Comparison of ENCODE assay signal across 9 cellular contexts in the genomic region with DNA sequence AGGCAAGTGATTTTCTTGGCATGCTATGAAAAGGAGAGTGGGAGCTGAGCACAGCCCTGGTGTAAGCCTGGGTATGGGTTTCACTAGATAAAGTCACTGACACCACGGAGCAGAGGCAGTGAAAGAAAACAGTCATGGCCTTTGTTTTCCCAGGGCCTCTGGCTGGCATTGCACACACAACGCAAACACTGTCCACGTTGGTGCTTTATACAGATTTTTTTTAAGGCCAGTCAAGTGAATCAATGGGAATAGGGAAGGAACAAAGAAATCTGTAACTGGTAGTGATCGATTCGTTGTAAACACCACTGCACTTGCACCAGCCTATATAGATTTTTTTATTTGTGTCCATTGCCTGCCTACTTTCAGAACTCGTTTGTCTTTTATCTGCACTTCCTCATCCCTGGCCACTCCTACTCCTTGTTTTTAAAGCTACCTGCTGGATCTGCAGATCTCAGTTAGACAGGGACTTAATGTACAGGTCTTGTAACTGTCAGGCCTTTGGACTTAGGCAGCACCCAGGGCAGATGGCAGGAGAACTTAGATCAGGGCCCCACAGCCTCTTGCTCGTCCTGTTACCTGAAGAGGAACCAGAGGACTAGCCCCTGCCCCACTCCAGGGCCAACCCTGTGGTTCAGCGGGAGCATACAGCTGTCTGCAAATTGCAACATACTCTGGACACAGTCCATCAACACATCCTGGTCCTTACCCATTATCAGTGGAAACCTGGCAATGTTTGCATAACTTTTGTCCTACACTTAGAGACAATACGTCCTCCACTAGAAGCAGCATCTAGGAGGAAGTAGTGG. TPM values are rescaled to one million over a fixed set of nuclear protein-coding genes. Genes with fewer than 3 reads are reported as not detected.
A peak's percentile ranks its signal among the peaks of the same experiment; 100 is the strongest.
DNase-seq lines count a peak whose midpoint lies in the region; ATAC-seq and FAIRE-seq lines count a peak whose summit lies in the region.
"Had no signal": no experiment of that assay in that cellular context is flagged by ENCODE, and none has a peak within 500 bp of the region (broad histone marks: within the 10 kb centered on the region; RNA-seq: fewer than 3 reads in every experiment).

No MANE protein-coding gene starts in this region.

- peaks cover 19% of the 10 kb centered on the region for H3K4me1 Mint-ChIP-seq in stimulated activated effector memory CD8-positive, alpha-beta T cell treated with anti-CD3 and anti-CD28 coated beads, Interleukin-12 subunit alpha, Interleukin-12 subunit beta, amount 100 ng/mL, for 72 hours
- H3K4me1 Mint-ChIP-seq in activated T-helper 1 cell treated with anti-CD3 and anti-CD28 coated beads, Interleukin-12 subunit alpha, Interleukin-12 subunit beta, Interleukin-2, Interleukin-4 antibody, amounts not matched to agents 30 ng/mL and 10 ng/mL and 1 ng/mL, durations not matched to agents 14 hours and 24 hours and 36 hours (ENCODE audit: low read depth): peaks cover 19% of the 10 kb centered on the region

- no peaks in the 10 kb centered on the region for H3K9me3 Mint-ChIP-seq in stimulated activated effector memory CD8-positive, alpha-beta T cell treated with anti-CD3 and anti-CD28 coated beads, Interleukin-12 subunit alpha, Interleukin-12 subunit beta, amount 100 ng/mL, for 72 hours
- no peaks in the 10 kb centered on the region for H3K9me3 Mint-ChIP-seq in activated T-helper 1 cell treated with anti-CD3 and anti-CD28 coated beads, Interleukin-12 subunit alpha, Interleukin-12 subunit beta, Interleukin-2, Interleukin-4 antibody, amounts not matched to agents 30 ng/mL and 10 ng/mL and 1 ng/mL, durations not matched to agents 14 hours and 24 hours and 36 hours
- H3K9me3 Mint-ChIP-seq: memory B cell had no signal

- intact Hi-C loops in activated T-helper 1 cell treated with anti-CD3 and anti-CD28 coated beads, Interleukin-12 subunit alpha, Interleukin-12 subunit beta, Interleukin-2, Interleukin-4 antibody, amounts not matched to agents 30 ng/mL and 10 ng/mL and 1 ng/mL, durations not matched to agents 14 hours and 24 hours and 36 hours (cut with micrococcal nuclease): loop anchor here (1.0 kb wide), 1 partner anchor 19 kb away; no protein-coding TSS in a partner anchor

- H3K36me3 ChIP-seq in trophoblast cell (ENCODE audit: control insufficient read depth in 1 of 2, insufficient read depth in 2 of 2, low read length in 2 of 2): no peaks in the 10 kb centered on the region

- no peak overlapping the region for H3K4me3 Mint-ChIP-seq in stimulated activated effector memory CD8-positive, alpha-beta T cell treated with anti-CD3 and anti-CD28 coated beads, Interleukin-12 subunit alpha, Interleukin-12 subunit beta, amount 100 ng/mL, for 72 hours
- H3K4me3 Mint-ChIP-seq in activated T-helper 1 cell treated with anti-CD3 and anti-CD28 coated beads, Interleukin-12 subunit alpha, Interleukin-12 subunit beta, Interleukin-2, Interleukin-4 antibody, amounts not matched to agents 30 ng/mL and 10 ng/mL and 1 ng/mL, durations not matched to agents 14 hours and 24 hours and 36 hours: no peak overlapping the region
- H3K4me3 Mint-ChIP-seq: memory B cell had no signal

- H3K79me2 ChIP-seq in trophoblast cell (ENCODE audit: control insufficient read depth, insufficient read depth, low read length, poor library complexity): no peaks in the 10 kb centered on the region

- no peaks in the 10 kb centered on the region for H3K9me3 ChIP-seq in trophoblast cell (ENCODE audit: insufficient read depth, low read depth, low read length)

- H2BK120ac ChIP-seq in trophoblast cell (ENCODE audit: insufficient read depth, low read length, poor library complexity): no peak overlapping the region

- peaks cover 11% of the 10 kb centered on the region for H3K79me1 ChIP-seq in trophoblast cell (ENCODE audit: low read length)

- WGBS in trophoblast cell (ENCODE audit: extremely low coverage, insufficient coverage, insufficient read length): no CpG with 5 or more reads among the region's 9 CpGs

- H2BK5ac ChIP-seq in trophoblast cell (ENCODE audit: low read depth, low read length, poor library complexity): no peak overlapping the region

- H4K8ac ChIP-seq in trophoblast cell (ENCODE audit: low read depth, low read length): peak overlapping the region; percentile 49

- H4K12ac ChIP-seq in trophoblast cell (ENCODE audit: low read depth, low read length): no peak overlapping the region

- H3K27ac Mint-ChIP-seq in stimulated activated effector memory CD8-positive, alpha-beta T cell treated with anti-CD3 and anti-CD28 coated beads, Interleukin-12 subunit alpha, Interleukin-12 subunit beta, amount 100 ng/mL, for 72 hours: no peak overlapping the region
- no peak overlapping the region for H3K27ac Mint-ChIP-seq in activated T-helper 1 cell treated with anti-CD3 and anti-CD28 coated beads, Interleukin-12 subunit alpha, Interleukin-12 subunit beta, Interleukin-2, Interleukin-4 antibody, amounts not matched to agents 30 ng/mL and 10 ng/mL and 1 ng/mL, durations not matched to agents 14 hours and 24 hours and 36 hours
- H3K27ac Mint-ChIP-seq: memory B cell had no signal

- peak overlapping the region; percentile 56 for H2AFZ ChIP-seq in trophoblast cell (ENCODE audit: insufficient read depth, low read length, poor library complexity)

- no peak overlapping the region for H3K27ac ChIP-seq in trophoblast cell (ENCODE audit: low read depth, low read length)

- H3K27me3 ChIP-seq in trophoblast cell (ENCODE audit: insufficient read depth, low read length): no peaks in the 10 kb centered on the region

- no peak overlapping the region for H3K14ac ChIP-seq in trophoblast cell (ENCODE audit: low read length)

- H2BK12ac ChIP-seq in trophoblast cell (ENCODE audit: low read length): no peak overlapping the region

- peaks cover 7% of the 10 kb centered on the region for H3K27me3 Mint-ChIP-seq in activated T-helper 1 cell treated with anti-CD3 and anti-CD28 coated beads, Interleukin-12 subunit alpha, Interleukin-12 subunit beta, Interleukin-2, Interleukin-4 antibody, amounts not matched to agents 30 ng/mL and 10 ng/mL and 1 ng/mL, durations not matched to agents 14 hours and 24 hours and 36 hours (ENCODE audit: insufficient read depth)
- H3K27me3 Mint-ChIP-seq: memory B cell had no signal

- peaks cover 10 to 14% of the 10 kb centered on the region in 2 experiments for H3K4me1 ChIP-seq in trophoblast cell (ENCODE audit: control insufficient read depth in 1 of 2, insufficient read depth in 2 of 2, low read length in 2 of 2)

- DNase-seq in Kasumi-1 (lab: John Stamatoyannopoulos, UW) (peak; percentile 75 to 88), SKM-1 (lab: John Stamatoyannopoulos, UW; ENCODE audit: unreplicated experiment) (peak; percentile 96), frontal cortex (ENCODE audit: low spot score in 2 of 2) (peak; percentile 19 to 24), trophoblast cell (no peak)
- no peak for DNase-seq in stimulated activated effector memory CD8-positive, alpha-beta T cell treated with anti-CD3 and anti-CD28 coated beads, Interleukin-12 subunit alpha, Interleukin-12 subunit beta, amount 100 ng/mL, for 72 hours (ENCODE audit: low spot score in 2 of 2)
- no peak for DNase-seq in activated T-helper 1 cell treated with anti-CD3 and anti-CD28 coated beads, Interleukin-12 subunit alpha, Interleukin-12 subunit beta, Interleukin-2, Interleukin-4 antibody, amounts not matched to agents 30 ng/mL and 10 ng/mL and 1 ng/mL, durations not matched to agents 14 hours and 24 hours and 36 hours (ENCODE audit: low spot score)

- no peak overlapping the region for H3K9ac ChIP-seq in trophoblast cell (ENCODE audit: low read length)

- H3K36me3 Mint-ChIP-seq in stimulated activated effector memory CD8-positive, alpha-beta T cell treated with anti-CD3 and anti-CD28 coated beads, Interleukin-12 subunit alpha, Interleukin-12 subunit beta, amount 100 ng/mL, for 72 hours: no peaks in the 10 kb centered on the region
- H3K36me3 Mint-ChIP-seq in activated T-helper 1 cell treated with anti-CD3 and anti-CD28 coated beads, Interleukin-12 subunit alpha, Interleukin-12 subunit beta, Interleukin-2, Interleukin-4 antibody, amounts not matched to agents 30 ng/mL and 10 ng/mL and 1 ng/mL, durations not matched to agents 14 hours and 24 hours and 36 hours (ENCODE audit: low read depth): no peaks in the 10 kb centered on the region
- H3K36me3 Mint-ChIP-seq: memory B cell had no signal

- H3K4ac ChIP-seq in trophoblast cell (ENCODE audit: low read depth, low read length): no peak overlapping the region

- H3K4me3 ChIP-seq in trophoblast cell (ENCODE audit: low read depth, low read length): no peak overlapping the region

- ATAC-seq in GM18870 (IDR thresholded peaks at IDR 0.05; ENCODE audit: unreplicated experiment) (no peak), HG03095 (IDR thresholded peaks at IDR 0.05; ENCODE audit: unreplicated experiment) (no peak)
- ATAC-seq in stimulated activated effector memory CD8-positive, alpha-beta T cell treated with anti-CD3 and anti-CD28 coated beads, Interleukin-12 subunit alpha, Interleukin-12 subunit beta, amount 100 ng/mL, for 72 hours: no peak

- H4K91ac ChIP-seq in trophoblast cell (ENCODE audit: low read depth, low read length): peak overlapping the region; percentile 22

- H3K23ac ChIP-seq in trophoblast cell (ENCODE audit: low read length): no peak overlapping the region

- no peak overlapping the region for H3K4me2 ChIP-seq in trophoblast cell (ENCODE audit: low read length)

- H3K18ac ChIP-seq in trophoblast cell (ENCODE audit: low read length): no peak overlapping the region

- FAIRE-seq in frontal cortex (lab: Jason Lieb, UNC): no peak

- H2AK5ac ChIP-seq in trophoblast cell (ENCODE audit: low read length): no peak overlapping the region

RNA-seq across cellular contexts. Expression of a gene that starts 10.6 kb away (rescaled TPM):
- not detected for total RNA-seq in frontal cortex
- polyA plus RNA-seq in trophoblast cell (2013): not detected in 2 replicates
- total RNA-seq in activated T-helper 1 cell treated with anti-CD3 and anti-CD28 coated beads, Interleukin-12 subunit alpha, Interleukin-12 subunit beta, Interleukin-2, Interleukin-4 antibody, amounts not matched to agents 30 ng/mL and 10 ng/mL and 1 ng/mL, durations not matched to agents 14 hours and 24 hours and 36 hours: not detected in 2 replicates

RNA-seq across cellular contexts. Expression of a gene that starts 34.2 kb away (rescaled TPM):
- 71.7 TPM for total RNA-seq in frontal cortex
- 22.0 and 22.6 TPM in 2 replicates for polyA plus RNA-seq in trophoblast cell (2013)
- total RNA-seq in activated T-helper 1 cell treated with anti-CD3 and anti-CD28 coated beads, Interleukin-12 subunit alpha, Interleukin-12 subunit beta, Interleukin-2, Interleukin-4 antibody, amounts not matched to agents 30 ng/mL and 10 ng/mL and 1 ng/mL, durations not matched to agents 14 hours and 24 hours and 36 hours: 29.7 and 35.3 TPM in 2 replicates

RNA-seq across cellular contexts. Expression of a gene that starts 52.7 kb away (rescaled TPM):
- 48.5 TPM for total RNA-seq in frontal cortex
- polyA plus RNA-seq in trophoblast cell (2013): 45.2 and 49.1 TPM in 2 replicates
- total RNA-seq in activated T-helper 1 cell treated with anti-CD3 and anti-CD28 coated beads, Interleukin-12 subunit alpha, Interleukin-12 subunit beta, Interleukin-2, Interleukin-4 antibody, amounts not matched to agents 30 ng/mL and 10 ng/mL and 1 ng/mL, durations not matched to agents 14 hours and 24 hours and 36 hours: 64.8 and 64.9 TPM in 2 replicates

Comparison
In these comparisons a context has a peak if more than half of its experiments do, and no peak if none do; other contexts are left out.
1. DNase-seq: peak in Kasumi-1 (2 of 2), SKM-1 (single experiment) and frontal cortex (2 of 2); none in trophoblast cell (0 of 2), stimulated activated effector memory CD8-positive, alpha-beta T cell treated with anti-CD3 and anti-CD28 coated beads, Interleukin-12 subunit alpha, Interleukin-12 subunit beta, amount 100 ng/mL, for 72 hours (0 of 2) and activated T-helper 1 cell treated with anti-CD3 and anti-CD28 coated beads, Interleukin-12 subunit alpha, Interleukin-12 subunit beta, Interleukin-2, Interleukin-4 antibody, amounts not matched to agents 30 ng/mL and 10 ng/mL and 1 ng/mL, durations not matched to agents 14 hours and 24 hours and 36 hours (single experiment).